Comparison of ENCODE assay signal across 1 cellular context in the genomic region with DNA sequence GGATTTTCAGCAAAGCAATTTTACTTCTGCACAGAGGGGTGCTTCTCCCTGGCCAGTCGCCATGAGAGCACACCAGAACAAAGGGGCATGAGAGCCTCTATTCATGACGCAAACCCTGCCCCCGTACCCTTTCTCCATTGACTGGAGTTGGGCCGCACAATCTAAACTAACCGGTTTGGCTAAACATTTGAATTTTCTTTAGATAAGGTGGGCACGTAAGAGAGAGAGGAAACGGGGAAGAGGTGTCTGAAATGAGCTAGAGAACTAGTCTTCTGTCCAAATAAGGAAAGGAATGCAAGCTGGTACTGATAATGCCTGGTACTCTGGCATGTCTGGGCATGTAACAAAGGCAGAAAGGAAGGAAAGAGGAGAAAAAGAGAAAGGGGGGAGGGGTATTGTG.
TF ChIP-seq lines count a peak whose summit lies in the region.

No MANE protein-coding gene starts in this region.

TF ChIP-seq in endothelial cell of umbilical vein, 7 proteins besides CTCF, POLR2A, EP300 and RAD21:
- no peak for TF ChIP-seq EZH2 (IDR thresholded peaks at IDR 0.05; ENCODE audit: borderline replicate concordance, low read depth, low read length, severe bottlenecking)
- TF ChIP-seq JUN (IDR thresholded peaks at IDR 0.05; ENCODE audit: borderline replicate concordance, insufficient read depth, insufficient read length, low read depth): no peak
- no peak for TF ChIP-seq FOS (IDR thresholded peaks at IDR 0.05; ENCODE audit: borderline replicate concordance, insufficient read depth, low read length)
- TF ChIP-seq GATA2 (IDR thresholded peaks at IDR 0.05; ENCODE audit: insufficient read depth, insufficient read length, low read depth, low read length): no peak
- no peak for TF ChIP-seq MAX (IDR thresholded peaks at IDR 0.05; ENCODE audit: insufficient read depth, insufficient read length)
- no peak for TF ChIP-seq MYC (IDR thresholded peaks at IDR 0.05; ENCODE audit: low read depth, low read length)
- no peak for TF ChIP-seq POLR2AphosphoS5 (IDR thresholded peaks at IDR 0.05; ENCODE audit: insufficient read depth, low read depth, low read length)
TF ChIP-seq in endothelial cell of umbilical vein: peak in this region for 0.
